15 cellular contexts compared by ENCODE assay signal in the genomic region with DNA sequence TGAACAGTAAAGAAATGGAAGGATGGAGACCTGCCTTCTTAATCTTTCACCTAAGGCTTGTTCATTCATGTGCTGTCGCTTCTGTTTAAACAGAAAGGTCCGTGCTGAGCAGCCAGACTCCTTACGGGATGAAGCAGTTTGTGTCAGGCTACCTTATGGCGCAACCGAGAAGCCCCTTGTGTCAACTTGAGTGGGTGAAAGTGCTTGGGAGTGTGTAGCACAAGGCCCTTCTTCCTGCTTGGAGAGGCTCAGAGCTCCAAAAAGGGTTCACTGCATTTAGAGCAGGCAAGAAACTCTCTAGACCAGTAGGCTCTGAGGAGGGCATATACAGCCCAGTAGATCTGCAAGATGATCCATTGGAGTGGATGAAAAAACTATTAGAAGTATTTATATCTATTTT. TPM values are rescaled to one million over a fixed set of nuclear protein-coding genes. Genes with fewer than 3 reads are reported as not detected.
DNase-seq lines count a peak whose midpoint lies in the region; ATAC-seq and TF ChIP-seq lines count a peak whose summit lies in the region.
"Had no signal": no experiment of that assay in that cellular context is flagged by ENCODE, and none has a peak within 500 bp of the region (broad histone marks: within the 10 kb centered on the region; RNA-seq: fewer than 3 reads in every experiment).

No MANE protein-coding gene starts in this region.

- TF ChIP-seq POLR2A in NB4 (IDR thresholded peaks at IDR 0.05; ENCODE audit: extremely low read depth, insufficient read length) (no peak), thyroid gland (IDR thresholded peaks at IDR 0.05) (no peak)

- H3K36me3 ChIP-seq in lower lobe of right lung: no peaks in the 10 kb centered on the region
- H3K36me3 ChIP-seq in thyroid gland: no peaks in the 10 kb centered on the region

- H3K27ac ChIP-seq in lower lobe of right lung (no peak overlapping the region), thyroid gland (no peak overlapping the region), RWPE1 (no peak overlapping the region)
- H3K27ac ChIP-seq: BLaER1 had no signal

- 45 to 46% methylated on average over 5 of the region's 5 CpGs for WGBS in thyroid gland, 2 donors

- H3K27me3 ChIP-seq in lower lobe of right lung (ENCODE audit: low read depth): no peaks in the 10 kb centered on the region
- no peaks in the 10 kb centered on the region for H3K27me3 ChIP-seq in thyroid gland
- H3K27me3 ChIP-seq: BLaER1 had no signal

- DNase-seq in activated CD8-positive, alpha-beta memory T cell treated with anti-CD3 and anti-CD28 coated beads for 24 hours: peak; percentile 17
- no peak for DNase-seq in activated CD8-positive, alpha-beta memory T cell treated with anti-CD3 and anti-CD28 coated beads, Interleukin-2, amount 50 U/mL, for 4 hours
- DNase-seq in NB4 (ENCODE audit: low read depth) (peak; percentile 24), lower lobe of right lung (no peak), thyroid gland (peak; percentile 48 to 69), RWPE1 (ENCODE audit: low spot score) (no peak), DMS 273 treated with DMSO at 0.1 percent for 48 hours (lab: John Stamatoyannopoulos, UW) (no peak)
- DNase-seq: 8988T; CD4-positive, alpha-beta memory T cell; DMS53; GDM1; H9 had no signal

- intact Hi-C loops in lower lobe of right lung (cut with DNase I) (no loop called here), thyroid gland (cut with DNase I) (no loop called here)

- peak; percentile 37 to 42 for ATAC-seq in lower lobe of right lung
- ATAC-seq in GM18867 (IDR thresholded peaks at IDR 0.05; ENCODE audit: unreplicated experiment): no peak
- ATAC-seq: HepG2 had no signal

- H3K9me3 ChIP-seq in lower lobe of right lung: peaks cover 10% of the 10 kb centered on the region
- no peaks in the 10 kb centered on the region for H3K9me3 ChIP-seq in thyroid gland

- no peak for TF ChIP-seq CTCF in NB4 (IDR thresholded peaks at IDR 0.05; ENCODE audit: low read depth, low read length)
- no peak for TF ChIP-seq CTCF in lower lobe of right lung (IDR thresholded peaks at IDR 0.05)
- no peak for TF ChIP-seq CTCF in thyroid gland (IDR thresholded peaks at IDR 0.05)
- TF ChIP-seq CTCF in RWPE1 (conservative IDR thresholded peaks at IDR 0.05; ENCODE audit: low read depth): no peak

- CTCF ChIA-PET in RWPE1 (lab: Yijun Ruan, JAX): no interaction called here

- POLR2A ChIA-PET in RWPE1 (lab: Yijun Ruan, JAX; ENCODE audit: low non-redundant PET): no interaction called here

- H3K4me1 ChIP-seq in lower lobe of right lung: no peaks in the 10 kb centered on the region
- no peaks in the 10 kb centered on the region for H3K4me1 ChIP-seq in thyroid gland
- H3K4me1 ChIP-seq: BLaER1 had no signal

- no peak overlapping the region for H3K4me3 ChIP-seq in NB4 (ENCODE audit: low read depth, low read length)
- H3K4me3 ChIP-seq in lower lobe of right lung: no peak overlapping the region
- no peak overlapping the region for H3K4me3 ChIP-seq in thyroid gland (replicated peaks in 1 of 3)
- H3K4me3 ChIP-seq: BLaER1 had no signal

RNA-seq across cellular contexts. Expression of gene CAPN3, which starts 16.0 kb away (rescaled TPM):
- total RNA-seq in lower lobe of right lung (47.2 TPM), thyroid gland (1 to 10 TPM; 3.0 to 6.8 (median 4.0) TPM)

Comparison
In these comparisons a context has a peak if more than half of its experiments do, and no peak if none do; other contexts are left out.
1. DNase-seq: peak in activated CD8-positive, alpha-beta memory T cell treated with anti-CD3 and anti-CD28 coated beads for 24 hours (single experiment), NB4 (single experiment) and thyroid gland (2 of 2); none in activated CD8-positive, alpha-beta memory T cell treated with anti-CD3 and anti-CD28 coated beads, Interleukin-2, amount 50 U/mL, for 4 hours (single experiment), lower lobe of right lung (single experiment), RWPE1 (single experiment) and DMS 273 treated with DMSO at 0.1 percent for 48 hours (single experiment).